ENCODE assay signal across 1 cellular context in the genomic region with DNA sequence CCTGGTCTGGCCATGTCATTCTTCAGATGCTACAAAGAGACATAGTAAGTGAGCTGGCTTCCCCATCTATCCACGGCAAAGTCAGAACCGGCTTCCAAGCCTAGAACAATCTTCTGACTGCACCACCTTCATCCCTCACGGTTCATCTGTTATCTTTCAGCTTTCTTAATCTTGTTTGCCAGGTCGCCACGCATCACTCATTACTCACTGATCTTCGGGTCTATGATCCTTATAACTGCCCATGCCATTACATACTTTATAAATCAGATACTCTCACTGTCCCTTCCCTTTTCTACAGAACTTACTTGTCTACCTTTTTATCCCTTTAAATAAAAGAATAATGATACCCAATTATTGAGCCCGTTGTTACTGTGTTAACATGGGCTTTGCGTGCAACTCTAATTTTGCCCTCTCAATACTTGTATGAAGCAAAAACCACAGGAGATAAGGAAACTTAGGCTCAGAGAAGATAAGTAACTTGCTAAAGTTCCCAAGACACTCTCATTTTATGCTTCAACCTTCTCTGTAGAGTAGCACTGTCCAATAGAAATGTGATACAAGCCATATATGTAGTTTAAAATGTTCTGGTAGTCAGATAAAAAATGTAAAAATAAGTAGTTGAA.
TF ChIP-seq lines count a peak whose summit lies in the region.

No MANE protein-coding gene starts in this region.

TF ChIP-seq in K562, 482 proteins besides CTCF, POLR2A, EP300 and RAD21 (continued from another document and continues in another):
- TF ChIP-seq ZNF146 (CRISPR knock-in tag; IDR thresholded peaks at IDR 0.05; ENCODE audit: unreplicated experiment) = no peak
- TF ChIP-seq SPI1 (IDR thresholded peaks at IDR 0.05; ENCODE audit: borderline replicate concordance, low read depth, low read length) = no peak
- TF ChIP-seq NUFIP1 (IDR thresholded peaks at IDR 0.05; ENCODE audit: partially characterized antibody) = no peak
- TF ChIP-seq, protein P1, sequence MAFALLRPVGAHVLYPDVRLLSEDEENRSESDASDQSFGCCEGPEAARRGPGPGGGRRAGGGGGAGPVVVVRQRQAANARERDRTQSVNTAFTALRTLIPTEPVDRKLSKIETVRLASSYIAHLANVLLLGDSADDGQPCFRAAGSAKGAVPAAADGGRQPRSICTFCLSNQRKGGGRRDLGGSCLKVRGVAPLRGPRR (CRISPR knock-in tag; IDR thresholded peaks at IDR 0.05) = no peak
- TF ChIP-seq ZNF134 (CRISPR knock-in tag; conservative IDR thresholded peaks at IDR 0.05) = no peak
- peak; percentile 46 for TF ChIP-seq NFIC (IDR thresholded peaks at IDR 0.05)
- TF ChIP-seq C11orf30 (IDR thresholded peaks at IDR 0.05; ENCODE audit: low read depth) = no peak
- no peak for TF ChIP-seq BCOR (IDR thresholded peaks at IDR 0.05)
- no peak for TF ChIP-seq ZBTB17 (CRISPR knock-in tag; IDR thresholded peaks at IDR 0.05)
- TF ChIP-seq ZNF695 (CRISPR knock-in tag; IDR thresholded peaks at IDR 0.05) = no peak
- TF ChIP-seq ZBTB5 (IDR thresholded peaks at IDR 0.05) = no peak
- no peak for TF ChIP-seq IFI16 (CRISPR knock-in tag; IDR thresholded peaks at IDR 0.05)
- TF ChIP-seq, protein P2, sequence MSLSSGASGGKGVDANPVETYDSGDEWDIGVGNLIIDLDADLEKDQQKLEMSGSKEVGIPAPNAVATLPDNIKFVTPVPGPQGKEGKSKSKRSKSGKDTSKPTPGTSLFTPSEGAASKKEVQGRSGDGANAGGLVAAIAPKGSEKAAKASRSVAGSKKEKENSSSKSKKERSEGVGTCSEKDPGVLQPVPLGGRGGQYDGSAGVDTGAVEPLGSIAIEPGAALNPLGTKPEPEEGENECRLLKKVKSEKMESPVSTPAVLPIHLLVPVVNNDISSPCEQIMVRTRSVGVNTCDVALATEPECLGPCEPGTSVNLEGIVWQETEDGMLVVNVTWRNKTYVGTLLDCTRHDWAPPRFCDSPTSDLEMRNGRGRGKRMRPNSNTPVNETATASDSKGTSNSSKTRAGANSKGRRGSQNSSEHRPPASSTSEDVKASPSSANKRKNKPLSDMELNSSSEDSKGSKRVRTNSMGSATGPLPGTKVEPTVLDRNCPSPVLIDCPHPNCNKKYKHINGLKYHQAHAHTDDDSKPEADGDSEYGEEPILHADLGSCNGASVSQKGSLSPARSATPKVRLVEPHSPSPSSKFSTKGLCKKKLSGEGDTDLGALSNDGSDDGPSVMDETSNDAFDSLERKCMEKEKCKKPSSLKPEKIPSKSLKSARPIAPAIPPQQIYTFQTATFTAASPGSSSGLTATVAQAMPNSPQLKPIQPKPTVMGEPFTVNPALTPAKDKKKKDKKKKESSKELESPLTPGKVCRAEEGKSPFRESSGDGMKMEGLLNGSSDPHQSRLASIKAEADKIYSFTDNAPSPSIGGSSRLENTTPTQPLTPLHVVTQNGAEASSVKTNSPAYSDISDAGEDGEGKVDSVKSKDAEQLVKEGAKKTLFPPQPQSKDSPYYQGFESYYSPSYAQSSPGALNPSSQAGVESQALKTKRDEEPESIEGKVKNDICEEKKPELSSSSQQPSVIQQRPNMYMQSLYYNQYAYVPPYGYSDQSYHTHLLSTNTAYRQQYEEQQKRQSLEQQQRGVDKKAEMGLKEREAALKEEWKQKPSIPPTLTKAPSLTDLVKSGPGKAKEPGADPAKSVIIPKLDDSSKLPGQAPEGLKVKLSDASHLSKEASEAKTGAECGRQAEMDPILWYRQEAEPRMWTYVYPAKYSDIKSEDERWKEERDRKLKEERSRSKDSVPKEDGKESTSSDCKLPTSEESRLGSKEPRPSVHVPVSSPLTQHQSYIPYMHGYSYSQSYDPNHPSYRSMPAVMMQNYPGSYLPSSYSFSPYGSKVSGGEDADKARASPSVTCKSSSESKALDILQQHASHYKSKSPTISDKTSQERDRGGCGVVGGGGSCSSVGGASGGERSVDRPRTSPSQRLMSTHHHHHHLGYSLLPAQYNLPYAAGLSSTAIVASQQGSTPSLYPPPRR (CRISPR knock-in tag; IDR thresholded peaks at IDR 0.05; ENCODE audit: borderline replicate concordance) = no peak
- TF ChIP-seq ZSCAN32 (CRISPR knock-in tag; IDR thresholded peaks at IDR 0.05) = no peak
- no peak for TF ChIP-seq MYBL2 (IDR thresholded peaks at IDR 0.05; ENCODE audit: low read depth)
- no peak for TF ChIP-seq MYBL2 (CRISPR knock-in tag; IDR thresholded peaks at IDR 0.05; ENCODE audit: borderline replicate concordance)
- TF ChIP-seq, protein P3, sequence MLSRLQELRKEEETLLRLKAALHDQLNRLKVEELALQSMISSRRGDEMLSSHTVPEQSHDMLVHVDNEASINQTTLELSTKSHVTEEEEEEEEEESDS (CRISPR knock-in tag; IDR thresholded peaks at IDR 0.05) = no peak
- TF ChIP-seq HDAC8 (tag; IDR thresholded peaks at IDR 0.05) = no peak
- TF ChIP-seq ZC3H8 (IDR thresholded peaks at IDR 0.05) = no peak
- TF ChIP-seq NFE2 (IDR thresholded peaks at IDR 0.05; ENCODE audit: low read depth) = no peak
- TF ChIP-seq CHD1 (IDR thresholded peaks at IDR 0.05; ENCODE audit: low read length) = no peak
- TF ChIP-seq DMBX1 (CRISPR knock-in tag; IDR thresholded peaks at IDR 0.05; ENCODE audit: borderline replicate concordance) = no peak
- no peak for TF ChIP-seq JUN (IDR thresholded peaks at IDR 0.05; ENCODE audit: borderline replicate concordance, low read depth, low read length)
- no peak for TF ChIP-seq JUN (CRISPR knock-in tag; IDR thresholded peaks at IDR 0.05; ENCODE audit: borderline replicate concordance)
- TF ChIP-seq GTF2B (IDR thresholded peaks at IDR 0.05; ENCODE audit: extremely low read depth, insufficient read length) = no peak
- TF ChIP-seq CXXC5 (CRISPR knock-in tag; IDR thresholded peaks at IDR 0.05) = peak; percentile 71
- no peak for TF ChIP-seq CEBPG (CRISPR knock-in tag; IDR thresholded peaks at IDR 0.05)
- TF ChIP-seq CEBPG (tag; conservative IDR thresholded peaks at IDR 0.05 in 1 of 2, IDR thresholded peaks at IDR 0.05 in 1 of 2) = no peak
- no peak for TF ChIP-seq POLR2B (IDR thresholded peaks at IDR 0.05; ENCODE audit: low read depth, partially characterized antibody)
- TF ChIP-seq GABPB2 (CRISPR knock-in tag; conservative IDR thresholded peaks at IDR 0.05) = no peak
- TF ChIP-seq MCM7 (IDR thresholded peaks at IDR 0.05) = no peak
- TF ChIP-seq TAL1 (IDR thresholded peaks at IDR 0.05) = peak; percentile 73
- no peak for TF ChIP-seq E2F3 (CRISPR knock-in tag; IDR thresholded peaks at IDR 0.05)
- no peak for TF ChIP-seq CHAMP1 (IDR thresholded peaks at IDR 0.05)
- TF ChIP-seq GATAD2A (IDR thresholded peaks at IDR 0.05) = no peak
- TF ChIP-seq KDM5B (IDR thresholded peaks at IDR 0.05; ENCODE audit: insufficient replicate concordance, low read depth, low read length) = no peak
- TF ChIP-seq BRF1 (IDR thresholded peaks at IDR 0.05; ENCODE audit: borderline replicate concordance, extremely low read depth, insufficient read length) = no peak
- no peak for TF ChIP-seq GTF3C2 (IDR thresholded peaks at IDR 0.05; ENCODE audit: borderline replicate concordance, extremely low read depth, insufficient read length)
- TF ChIP-seq ZNF75A (CRISPR knock-in tag; IDR thresholded peaks at IDR 0.05) = no peak
- TF ChIP-seq STAT5A (IDR thresholded peaks at IDR 0.05; ENCODE audit: borderline replicate concordance, low read length) = peak; percentile 19; the same call in 1 of the 2 replicates
- TF ChIP-seq MTA3 (IDR thresholded peaks at IDR 0.05; ENCODE audit: borderline replicate concordance) = no peak
- no peak for TF ChIP-seq NBN (IDR thresholded peaks at IDR 0.05; ENCODE audit: low read depth)
- TF ChIP-seq RBM17 (IDR thresholded peaks at IDR 0.05; ENCODE audit: borderline replicate concordance, low read depth, low read length) = no peak
- peak; percentile 73 for TF ChIP-seq CBFA2T2 (conservative IDR thresholded peaks at IDR 0.05)
- no peak for TF ChIP-seq MEF2A (IDR thresholded peaks at IDR 0.05; ENCODE audit: control insufficient read depth, low read depth, low read length)
- no peak for TF ChIP-seq IRF2 (CRISPR knock-in tag; IDR thresholded peaks at IDR 0.05)
- TF ChIP-seq FOXJ2 (tag; IDR thresholded peaks at IDR 0.05) = no peak
- 0 out of 2 replicates have a peak, but pooled peaks have one; percentile 19 for TF ChIP-seq RUNX1 (IDR thresholded peaks at IDR 0.05; ENCODE audit: low read depth)
- TF ChIP-seq, protein P4, sequence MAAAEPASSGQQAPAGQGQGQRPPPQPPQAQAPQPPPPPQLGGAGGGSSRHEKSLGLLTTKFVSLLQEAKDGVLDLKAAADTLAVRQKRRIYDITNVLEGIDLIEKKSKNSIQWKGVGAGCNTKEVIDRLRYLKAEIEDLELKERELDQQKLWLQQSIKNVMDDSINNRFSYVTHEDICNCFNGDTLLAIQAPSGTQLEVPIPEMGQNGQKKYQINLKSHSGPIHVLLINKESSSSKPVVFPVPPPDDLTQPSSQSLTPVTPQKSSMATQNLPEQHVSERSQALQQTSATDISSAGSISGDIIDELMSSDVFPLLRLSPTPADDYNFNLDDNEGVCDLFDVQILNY (CRISPR knock-in tag; IDR thresholded peaks at IDR 0.05) = no peak
- no peak for TF ChIP-seq CCAR2 (IDR thresholded peaks at IDR 0.05; ENCODE audit: low read depth, low read length)
- no peak for TF ChIP-seq MIER1 (IDR thresholded peaks at IDR 0.05; ENCODE audit: low read depth)
- no peak for TF ChIP-seq ZNF197 (CRISPR knock-in tag; IDR thresholded peaks at IDR 0.05; ENCODE audit: low read depth)
- no peak for TF ChIP-seq GMEB1 (CRISPR knock-in tag; IDR thresholded peaks at IDR 0.05)
- TF ChIP-seq POLR2AphosphoS5 (IDR thresholded peaks at IDR 0.05; ENCODE audit: control insufficient read depth, insufficient read depth, low read depth, low read length) = peak; percentile 65; the same call in 1 of the 2 replicates
- no peak for TF ChIP-seq ZNF12 (CRISPR knock-in tag; IDR thresholded peaks at IDR 0.05)
- no peak for TF ChIP-seq NELFE (IDR thresholded peaks at IDR 0.05; ENCODE audit: insufficient read depth, insufficient read length)
